In the genomic region with DNA sequence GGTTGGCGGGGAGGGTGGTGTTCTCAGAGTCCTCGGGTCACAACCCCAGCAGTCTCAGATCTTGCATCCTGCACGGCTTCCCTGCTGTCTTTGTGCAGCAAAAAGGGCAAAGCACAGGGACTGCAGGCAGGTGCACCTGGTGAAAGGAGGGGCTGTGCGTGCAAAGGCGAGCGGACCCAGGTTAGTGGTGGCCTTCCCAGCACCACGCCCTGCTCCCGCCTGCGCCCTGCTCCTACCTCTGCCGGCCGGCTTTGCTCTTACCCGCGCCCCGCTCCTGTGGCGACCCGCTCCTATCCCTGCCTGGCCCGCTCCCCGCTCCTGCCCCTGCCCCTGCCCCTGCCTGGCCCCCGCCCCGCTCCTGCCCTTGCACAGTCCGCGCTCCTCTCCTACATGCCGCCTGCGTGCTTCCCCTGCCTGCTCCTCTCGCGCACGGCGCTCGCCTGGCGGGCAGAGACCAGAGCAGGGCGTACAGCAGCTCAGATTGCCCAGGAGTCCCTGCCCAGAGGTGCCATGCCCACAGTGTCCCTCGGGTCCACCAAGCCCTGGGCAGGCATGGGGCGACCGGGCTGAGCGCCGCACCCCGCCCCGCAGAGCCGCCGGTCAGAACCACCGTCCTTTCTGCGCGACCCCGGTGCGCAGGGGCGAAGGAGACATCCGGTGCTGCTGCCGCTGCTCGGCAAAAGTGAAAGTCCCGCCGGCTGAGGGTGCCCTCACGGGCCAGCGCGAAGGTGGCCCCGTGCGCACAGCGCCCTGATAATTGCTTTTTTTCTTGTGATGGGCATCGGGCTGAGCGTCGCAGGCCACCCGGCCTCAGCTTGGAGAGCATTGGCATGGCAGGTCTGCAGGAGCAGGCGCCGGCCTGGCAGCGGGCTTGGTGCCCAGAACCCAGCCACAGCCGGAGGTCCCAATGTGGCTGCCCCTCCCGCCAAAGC, we compare ENCODE assay signal across 10 cellular contexts. TPM values are rescaled to one million over a fixed set of nuclear protein-coding genes. Genes with fewer than 3 reads are reported as not detected.
DNase-seq lines count a peak whose midpoint lies in the region; ATAC-seq and TF ChIP-seq lines count a peak whose summit lies in the region.
"Not testable (repeated sequence)": the region's sequence is repeated elsewhere in the genome, so short reads cannot be mapped to it uniquely, and the experiment has no call there.
"Had no signal": no experiment of that assay in that cellular context is flagged by ENCODE, and none has a peak within 500 bp of the region (broad histone marks: within the 10 kb centered on the region; RNA-seq: fewer than 3 reads in every experiment).

No MANE protein-coding gene starts in this region.

- H3K4me1 Mint-ChIP-seq in GM23338; activated CD4-positive, alpha-beta memory T cell treated with anti-CD3 and anti-CD28 coated beads, Interleukin-2, amount 10 ng/mL, durations not matched to agents 7 days and 5 days; MCF 10A (ENCODE audit: insufficient read depth, unreplicated experiment): not testable (repeated sequence)

- not testable (repeated sequence) for H3K9me2 ChIP-seq in GM23338 (ENCODE audit: insufficient read depth)

- H3K4me2 ChIP-seq in GM23338 = peak overlapping the region; percentile 77

- not testable (repeated sequence) for H3K27me3 ChIP-seq in GM23338 (ENCODE audit: insufficient read depth); psoas muscle (ENCODE audit: insufficient read depth in 3 of 3, low read length in 2 of 3); thyroid gland

- not testable (repeated sequence) for H3K36me3 ChIP-seq in ES-I3 (ENCODE audit: insufficient read depth, low read length); GM23338 (ENCODE audit: insufficient read depth); psoas muscle (ENCODE audit: insufficient read depth in 1 of 2, low read depth in 1 of 2); thyroid gland

- H3F3A ChIP-seq in GM23338 (replicated peaks; ENCODE audit: low read depth) = not testable (repeated sequence)

- not testable (repeated sequence) for H3K27ac ChIP-seq in GM23338 (ENCODE audit: low read depth); psoas muscle; thyroid gland

- TF ChIP-seq CTCF in GM23338 (conservative IDR thresholded peaks at IDR 0.05; ENCODE audit: low read depth in 2 of 2); MCF 10A (IDR thresholded peaks at IDR 0.05; ENCODE audit: unreplicated experiment); psoas muscle (IDR thresholded peaks at IDR 0.05); thyroid gland (IDR thresholded peaks at IDR 0.05): not testable (repeated sequence)

- H3K36me3 Mint-ChIP-seq in GM23338 (ENCODE audit: low read depth); activated CD4-positive, alpha-beta memory T cell treated with anti-CD3 and anti-CD28 coated beads, Interleukin-2, amount 10 ng/mL, durations not matched to agents 7 days and 5 days (ENCODE audit: low read depth); MCF 10A (ENCODE audit: insufficient read depth, unreplicated experiment): not testable (repeated sequence)

- H3K27me3 Mint-ChIP-seq in GM23338 (ENCODE audit: insufficient read depth, low read depth, poor library complexity) = peaks cover 17% of the 10 kb centered on the region
- H3K27me3 Mint-ChIP-seq in activated CD4-positive, alpha-beta memory T cell treated with anti-CD3 and anti-CD28 coated beads, Interleukin-2, amount 10 ng/mL, durations not matched to agents 7 days and 5 days; MCF 10A (ENCODE audit: insufficient read depth, unreplicated experiment): not testable (repeated sequence)

- not testable (repeated sequence) for H2AFZ ChIP-seq in GM23338

- not testable (repeated sequence) for BruUV-seq in MCF 10A (replicated peaks; lab: Mats Ljungman, UMichigan)

- H3K9me3 Mint-ChIP-seq in GM23338; activated CD4-positive, alpha-beta memory T cell treated with anti-CD3 and anti-CD28 coated beads, Interleukin-2, amount 10 ng/mL, durations not matched to agents 7 days and 5 days; MCF 10A (ENCODE audit: unreplicated experiment): not testable (repeated sequence)

- WGBS in psoas muscle, 3 donors = 9 to 17% (median 14%) methylated on average over 8 to 39 of the region's 66 CpGs
- WGBS in thyroid gland, 2 donors = no CpG with 5 or more reads among the region's 66 CpGs

- TF ChIP-seq POLR2A in thyroid gland (IDR thresholded peaks at IDR 0.05) = not testable (repeated sequence)

- POLR2A ChIA-PET in activated CD4-positive, alpha-beta memory T cell treated with anti-CD3 and anti-CD28 coated beads, Interleukin-2, amount 10 ng/mL, durations not matched to agents 7 days and 5 days (lab: Charles Lee); MCF 10A (lab: Yijun Ruan, JAX): not testable (repeated sequence)

- H3K27ac Mint-ChIP-seq in GM23338; activated CD4-positive, alpha-beta memory T cell treated with anti-CD3 and anti-CD28 coated beads, Interleukin-2, amount 10 ng/mL, durations not matched to agents 7 days and 5 days; MCF 10A (ENCODE audit: low read depth, unreplicated experiment): not testable (repeated sequence)

- DNase-seq in GM23338 (ENCODE audit: low spot score) = peak; percentile 57
- DNase-seq in NCI-H510A treated with DMSO at 0.1 percent for 48 hours (lab: John Stamatoyannopoulos, UW) = peak; percentile 4
- DNase-seq in activated CD4-positive, alpha-beta memory T cell treated with anti-CD3 and anti-CD28 coated beads, Interleukin-2, amount 10 ng/mL, durations not matched to agents 7 days and 5 days = peak; percentile 63
- DNase-seq in MCF 10A (ENCODE audit: unreplicated experiment); left ventricle myocardium superior; psoas muscle: not testable (repeated sequence)
- peak; percentile 27 to 31 for DNase-seq in thyroid gland

- CTCF ChIA-PET in activated CD4-positive, alpha-beta memory T cell treated with anti-CD3 and anti-CD28 coated beads, Interleukin-2, amount 10 ng/mL, durations not matched to agents 7 days and 5 days (lab: Charles Lee); MCF 10A (lab: Yijun Ruan, JAX): not testable (repeated sequence)

- not testable (repeated sequence) for H3K79me2 ChIP-seq in GM23338 (replicated peaks; ENCODE audit: insufficient read depth)

- intact Hi-C loops in MCF 10A (cut with micrococcal nuclease); left ventricle myocardium superior (cut with micrococcal nuclease); psoas muscle (cut with DNase I); thyroid gland (cut with DNase I): not testable (repeated sequence)

- H3K4me3 Mint-ChIP-seq in GM23338 = peak overlapping the region; percentile 66; the same call in 2 of the 3 replicates
- H3K4me3 Mint-ChIP-seq in activated CD4-positive, alpha-beta memory T cell treated with anti-CD3 and anti-CD28 coated beads, Interleukin-2, amount 10 ng/mL, durations not matched to agents 7 days and 5 days = peak overlapping the region; percentile 71
- peak overlapping the region; percentile 57 for H3K4me3 Mint-ChIP-seq in MCF 10A (ENCODE audit: unreplicated experiment)

- not testable (repeated sequence) for H3K4me1 ChIP-seq in ES-I3 (ENCODE audit: insufficient read depth, low read length); GM23338 (ENCODE audit: insufficient read depth); psoas muscle; thyroid gland

- H3K4me3 ChIP-seq in GM23338 = peak overlapping the region; percentile 51
- peak overlapping the region; percentile 57 for H3K4me3 ChIP-seq in psoas muscle
- not testable (repeated sequence) for H3K4me3 ChIP-seq in thyroid gland (replicated peaks in 1 of 3)

- H4K20me1 ChIP-seq in GM23338 (replicated peaks; ENCODE audit: insufficient read depth) = not testable (repeated sequence)

- H3K9ac ChIP-seq in ES-I3 (ENCODE audit: low read depth, low read length) = peak overlapping the region; percentile 25; the same call in 1 of the 2 replicates

- ATAC-seq in GM23338 = peak; percentile 63
- ATAC-seq in left ventricle myocardium superior = peak; percentile 30
- ATAC-seq in psoas muscle = peak; percentile 21 to 46 (median 32)

- H3K9me3 ChIP-seq in ES-I3 (ENCODE audit: control insufficient read depth, insufficient read depth, low read length); psoas muscle; thyroid gland: not testable (repeated sequence)

RNA-seq across cellular contexts. Expression of a gene that starts 52.0 kb away (rescaled TPM):
- total RNA-seq in GM23338 (2014; rRNA removed; shearing (Covaris generic)) = not detected in 2 replicates
- polyA plus RNA-seq in GM23338 (2016; fragmentation: Nextera tagmentation; extraction: Ambion mirVana) (not detected in 2 replicates), psoas muscle (not detected)
- not detected for total RNA-seq in activated CD4-positive, alpha-beta memory T cell treated with anti-CD3 and anti-CD28 coated beads, Interleukin-2, amount 10 ng/mL, durations not matched to agents 7 days and 5 days
- total RNA-seq in MCF 10A (2022) (not detected in 2 replicates), left ventricle myocardium superior (not detected), psoas muscle (not detected), thyroid gland (not detected)
- total RNA-seq: aorta, HT1080 had no signal
- polyA plus RNA-seq: aorta had no signal
